In genomic region chr13:70960841-70961443, GRCh38 we compare ENCODE assay signal across 8 cellular contexts.
A peak's percentile ranks its signal among the peaks of the same experiment; 100 is the strongest.
DNase-seq lines count a peak whose midpoint lies in the region; ATAC-seq and TF ChIP-seq lines count a peak whose summit lies in the region.

No MANE protein-coding gene starts in this region.

- H3K9me3 Mint-ChIP-seq in brain: no peaks in the 10 kb centered on the region

- no peaks in the 10 kb centered on the region for H3K36me3 ChIP-seq in heart right ventricle

- no peaks in the 10 kb centered on the region for H3K9me3 ChIP-seq in heart right ventricle

- peaks cover 5% of the 10 kb centered on the region for H3K4me1 Mint-ChIP-seq in brain

- peak; percentile 22 to 75 (median 60) for TF ChIP-seq CTCF in heart right ventricle (IDR thresholded peaks at IDR 0.05)
- TF ChIP-seq CTCF in brain (conservative IDR thresholded peaks at IDR 0.05): peak; percentile 76 to 82

- no peak overlapping the region for H3K4me3 Mint-ChIP-seq in brain

- no peak for ATAC-seq in heart right ventricle
- no peak for ATAC-seq in left ventricle myocardium superior

- intact Hi-C loops in heart right ventricle (cut with DNase I): loop anchor here in 3 of 10 donors (5.0 to 10.0 kb wide), 3 partner anchors 914 to 924 kb away; no protein-coding TSS in a partner anchor
- intact Hi-C loops in left ventricle myocardium superior (cut with micrococcal nuclease): no loop called here

- no peaks in the 10 kb centered on the region for H3K36me3 Mint-ChIP-seq in brain

- DNase-seq in heart right ventricle (no peak), left ventricle myocardium superior (no peak), NCI-H1417 treated with DMSO at 0.1 percent for 48 hours (lab: John Stamatoyannopoulos, UW) (peak; percentile 40), mucosa of gallbladder (ENCODE audit: low spot score) (peak; percentile 11), MV-4-11 (lab: John Stamatoyannopoulos, UW) (no peak), NCI-H146 (lab: John Stamatoyannopoulos, UW) (no peak)
- DNase-seq in activated CD4-positive, alpha-beta T cell treated with anti-CD3 and anti-CD28 coated beads, Interleukin-2, amount 50 U/mL, for 4 hours: no peak

- H3K27me3 Mint-ChIP-seq in brain: no peaks in the 10 kb centered on the region

- no peak overlapping the region for H3K27ac Mint-ChIP-seq in brain

- H3K27me3 ChIP-seq in heart right ventricle: no peaks in the 10 kb centered on the region

- H3K4me1 ChIP-seq in heart right ventricle: no peaks in the 10 kb centered on the region

- no peak overlapping the region for H3K27ac ChIP-seq in heart right ventricle

- H3K4me3 ChIP-seq in heart right ventricle: no peak overlapping the region

- WGBS in heart right ventricle, 2 donors: 37 to 42% methylated on average over 9 of the region's 9 CpGs

Comparison
In these comparisons a context has a peak if more than half of its experiments do, and no peak if none do; other contexts are left out.
1. DNase-seq: peak in NCI-H1417 treated with DMSO at 0.1 percent for 48 hours (single experiment) and mucosa of gallbladder (single experiment); none in heart right ventricle (0 of 2), left ventricle myocardium superior (single experiment), activated CD4-positive, alpha-beta T cell treated with anti-CD3 and anti-CD28 coated beads, Interleukin-2, amount 50 U/mL, for 4 hours (0 of 2), MV-4-11 (single experiment) and NCI-H146 (single experiment).